12 cellular contexts compared by ENCODE assay signal in the genomic region with DNA sequence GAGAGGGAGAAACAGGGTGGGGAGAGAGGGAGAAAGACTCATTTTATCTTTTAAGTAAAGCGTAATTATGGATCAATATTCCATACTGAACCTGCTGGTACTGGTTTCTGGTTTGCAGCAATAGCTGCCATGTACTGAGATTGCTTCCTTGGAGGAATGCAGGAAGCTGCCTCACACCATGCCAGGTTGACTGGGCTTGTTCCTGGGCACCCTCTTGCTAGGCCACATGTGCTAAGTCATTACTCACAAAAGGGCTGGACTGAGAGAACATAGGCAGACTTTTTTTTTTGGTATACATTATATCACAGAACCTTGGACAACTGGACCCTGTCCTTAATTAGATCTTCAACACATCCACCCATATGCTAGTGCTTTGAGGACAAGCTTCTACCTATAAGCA.
DNase-seq lines count a peak whose midpoint lies in the region; ATAC-seq and TF ChIP-seq lines count a peak whose summit lies in the region.
"Had no signal": no experiment of that assay in that cellular context is flagged by ENCODE, and none has a peak within 500 bp of the region (broad histone marks: within the 10 kb centered on the region; RNA-seq: fewer than 3 reads in every experiment).

No MANE protein-coding gene starts in this region.

- 78 to 92% methylated on average over 1 of the region's 1 CpG for WGBS in body of pancreas, 2 donors

- H3K4me1 ChIP-seq in body of pancreas, result peaks cover 9% of the 10 kb centered on the region

- POLR2A ChIA-PET in activated B cell treated with CpG ODN at 0.5 μM for 24 hours (lab: Charles Lee), result interaction anchor here (0.5 to 3.3 kb wide), 3 partner anchors 36 to 1772 kb away, joined by 3 to 11 read pairs (median 3); partner anchors contain the start of gene CTNNB1

- H3K4me3 Mint-ChIP-seq in activated B cell treated with CpG ODN at 0.5 μM for 24 hours, result no peak overlapping the region

- TF ChIP-seq CTCF in activated B cell treated with CpG ODN at 0.5 μM for 24 hours (IDR thresholded peaks at IDR 0.05), result no peak
- no peak for TF ChIP-seq CTCF in body of pancreas (IDR thresholded peaks at IDR 0.05)
- no peak for TF ChIP-seq CTCF in WERI-Rb-1 (IDR thresholded peaks at IDR 0.05; ENCODE audit: low read depth, low read length)

- H3K27me3 Mint-ChIP-seq in activated B cell treated with CpG ODN at 0.5 μM for 24 hours, result no peaks in the 10 kb centered on the region

- H3K27ac Mint-ChIP-seq in activated B cell treated with CpG ODN at 0.5 μM for 24 hours, result peak overlapping the region; percentile 80

- ATAC-seq in GM21381 (IDR thresholded peaks at IDR 0.05; ENCODE audit: unreplicated experiment) (peak; percentile 9), HG03103 (IDR thresholded peaks at IDR 0.05; ENCODE audit: low read depth, unreplicated experiment) (peak; percentile 10), activated B cell treated with CpG ODN at 0.5 μM for 24 hours (ENCODE audit: low read depth) (peak; percentile 23), body of pancreas (no peak)

- H3K27me3 ChIP-seq in body of pancreas, result no peaks in the 10 kb centered on the region
- H3K27me3 ChIP-seq in WERI-Rb-1 (ENCODE audit: insufficient read depth, low read depth, severe bottlenecking), result peaks cover 3% of the 10 kb centered on the region

- H3K4me1 Mint-ChIP-seq in activated B cell treated with CpG ODN at 0.5 μM for 24 hours, result peaks cover 50% of the 10 kb centered on the region

- H3K27ac ChIP-seq in body of pancreas (no peak overlapping the region), WERI-Rb-1 (no peak overlapping the region)
- H3K27ac ChIP-seq: thoracic aorta had no signal

- in situ Hi-C loops in G401 (cut with HindIII; ENCODE audit: low sequenced_read_pairs), result no loop called here

- no peaks in the 10 kb centered on the region for H3K36me3 Mint-ChIP-seq in activated B cell treated with CpG ODN at 0.5 μM for 24 hours (ENCODE audit: low read depth)

- H3K4me3 ChIP-seq in body of pancreas (no peak overlapping the region), WERI-Rb-1 (ENCODE audit: low read depth, low read length) (no peak overlapping the region)
- H3K4me3 ChIP-seq: thoracic aorta had no signal

- no peaks in the 10 kb centered on the region for H3K36me3 ChIP-seq in body of pancreas (replicated peaks in 1 of 2; ENCODE audit: insufficient read depth in 1 of 2, low read depth in 2 of 2)
- H3K36me3 ChIP-seq in WERI-Rb-1, result no peaks in the 10 kb centered on the region
- H3K36me3 ChIP-seq: thoracic aorta had no signal

- no peak for TF ChIP-seq POLR2A in body of pancreas (IDR thresholded peaks at IDR 0.05)

- DNase-seq in G401 (ENCODE audit: low spot score) (peak; percentile 50), activated B cell treated with CpG ODN at 0.5 μM for 24 hours (no peak), SW 1271 (lab: John Stamatoyannopoulos, UW) (no peak), NCI-H1417 treated with DMSO at 0.1 percent for 48 hours (lab: John Stamatoyannopoulos, UW) (no peak), body of pancreas (no peak), WERI-Rb-1 (no peak)
- DNase-seq: activated CD4-positive, CD25-positive, alpha-beta regulatory T cell treated with anti-CD3 and anti-CD28 coated beads, Interleukin-2, amount 50 U/mL, for 72 hours; activated naive CD4-positive, alpha-beta T cell treated with Interleukin-2 at 50 U/mL for 16 hours; NCI-H2029 treated with DMSO at 0.1 percent for 48 hours had no signal

- CTCF ChIA-PET in activated B cell treated with CpG ODN at 0.5 μM for 24 hours (lab: Charles Lee), result interaction anchor here (0.8 to 1.6 kb wide), 2 partner anchors 133 to 253 kb away, joined by 3 read pairs; no protein-coding TSS in a partner anchor

- H3K9me3 Mint-ChIP-seq in activated B cell treated with CpG ODN at 0.5 μM for 24 hours, result no peaks in the 10 kb centered on the region

- intact Hi-C loops in activated B cell treated with CpG ODN at 0.5 μM for 24 hours (cut with micrococcal nuclease) (loop anchor here (1.0 to 5.0 kb wide), 3 partner anchors 95 to 484 kb away; no protein-coding TSS in a partner anchor), body of pancreas (cut with DNase I) (no loop called here)

- no peaks in the 10 kb centered on the region for H3K9me3 ChIP-seq in body of pancreas
- no peaks in the 10 kb centered on the region for H3K9me3 ChIP-seq in WERI-Rb-1 (ENCODE audit: severe bottlenecking)
- H3K9me3 ChIP-seq: thoracic aorta had no signal
